ENCODE assay signal across 1 cellular context in the genomic region with DNA sequence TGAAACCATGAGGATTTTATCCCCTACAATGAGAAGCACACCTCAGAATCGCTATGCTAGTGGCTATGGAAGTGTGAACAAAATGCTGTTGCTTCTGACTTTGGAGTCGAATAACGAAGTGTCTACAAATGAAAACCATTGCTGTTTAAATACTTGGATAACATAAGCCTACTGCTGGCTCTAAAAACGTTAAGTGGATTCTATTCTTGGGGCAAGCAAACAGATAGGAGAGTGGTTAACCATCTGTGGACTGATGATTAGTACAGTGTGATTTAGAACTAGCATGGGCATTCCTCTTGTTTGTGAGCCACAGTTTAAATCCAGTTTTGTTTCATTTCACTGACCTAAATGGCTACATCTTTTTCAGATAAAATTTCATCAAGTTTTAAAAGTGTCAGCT.
TF ChIP-seq lines count a peak whose summit lies in the region.

No MANE protein-coding gene starts in this region.

TF ChIP-seq in A549, 52 proteins besides CTCF, POLR2A, EP300 and RAD21:
- TF ChIP-seq RARB (CRISPR knock-in tag; IDR thresholded peaks at IDR 0.05) (no peak), NFE2L2 (conservative IDR thresholded peaks at IDR 0.05; ENCODE audit: low read length) (no peak), EHF (CRISPR knock-in tag; IDR thresholded peaks at IDR 0.05) (no peak), ZNF302 (CRISPR knock-in tag; IDR thresholded peaks at IDR 0.05) (no peak), NR3C1 (IDR thresholded peaks at IDR 0.05) (no peak), MAFK (IDR thresholded peaks at IDR 0.05; ENCODE audit: partially characterized antibody) (no peak), CHD4 (IDR thresholded peaks at IDR 0.05; ENCODE audit: borderline replicate concordance) (no peak), FOXS1 (CRISPR knock-in tag; IDR thresholded peaks at IDR 0.05) (no peak), KDM5A (IDR thresholded peaks at IDR 0.05) (no peak), SMC3 (IDR thresholded peaks at IDR 0.05) (no peak), FOSB (CRISPR knock-in tag; IDR thresholded peaks at IDR 0.05) (no peak)
- TF ChIP-seq, protein P1, sequence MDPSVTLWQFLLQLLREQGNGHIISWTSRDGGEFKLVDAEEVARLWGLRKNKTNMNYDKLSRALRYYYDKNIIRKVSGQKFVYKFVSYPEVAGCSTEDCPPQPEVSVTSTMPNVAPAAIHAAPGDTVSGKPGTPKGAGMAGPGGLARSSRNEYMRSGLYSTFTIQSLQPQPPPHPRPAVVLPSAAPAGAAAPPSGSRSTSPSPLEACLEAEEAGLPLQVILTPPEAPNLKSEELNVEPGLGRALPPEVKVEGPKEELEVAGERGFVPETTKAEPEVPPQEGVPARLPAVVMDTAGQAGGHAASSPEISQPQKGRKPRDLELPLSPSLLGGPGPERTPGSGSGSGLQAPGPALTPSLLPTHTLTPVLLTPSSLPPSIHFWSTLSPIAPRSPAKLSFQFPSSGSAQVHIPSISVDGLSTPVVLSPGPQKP (IDR thresholded peaks at IDR 0.05; ENCODE audit: low read depth, low read length) = no peak
TF ChIP-seq in A549: peak in this region for 0.
